1 cellular context compared by ENCODE assay signal in the genomic region with DNA sequence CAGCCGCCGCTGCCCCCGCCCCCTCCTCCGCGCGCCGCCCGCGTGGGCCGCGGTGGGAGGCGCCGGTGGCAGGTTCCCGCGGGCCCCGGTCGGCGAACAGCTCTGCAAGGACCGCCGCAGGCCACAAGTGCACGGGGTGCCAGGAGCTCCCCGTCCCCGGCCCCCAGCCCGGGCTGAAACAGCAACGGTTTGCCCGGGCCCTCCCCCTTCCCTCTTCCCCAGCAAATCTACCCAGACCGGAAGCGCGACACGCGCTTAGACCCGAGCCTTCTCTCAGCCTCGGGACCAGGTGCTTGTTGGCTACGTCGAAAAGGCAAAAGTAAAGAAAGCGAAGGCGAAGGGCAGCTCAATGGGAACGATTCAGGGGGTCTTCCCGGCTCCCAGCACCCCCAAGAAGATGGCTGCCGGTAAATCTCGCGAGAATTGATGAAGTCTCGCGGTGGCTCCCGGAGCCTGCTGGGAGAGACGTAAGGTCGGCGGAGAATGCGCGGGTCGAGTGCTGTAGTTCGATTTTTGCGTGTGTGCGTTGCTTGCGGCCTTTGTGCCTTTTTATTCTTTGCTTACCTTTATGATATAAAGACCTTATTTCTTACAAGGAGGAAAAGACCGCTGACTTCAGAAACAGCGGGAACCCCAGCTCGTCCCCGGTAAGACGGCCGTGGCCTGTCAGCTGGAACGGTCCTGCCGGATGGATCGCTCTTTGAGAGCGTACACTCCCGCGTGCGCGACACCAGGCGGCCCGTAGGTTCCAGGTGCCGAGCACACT.
TF ChIP-seq lines count a peak whose summit lies in the region.

A gene with protein sequence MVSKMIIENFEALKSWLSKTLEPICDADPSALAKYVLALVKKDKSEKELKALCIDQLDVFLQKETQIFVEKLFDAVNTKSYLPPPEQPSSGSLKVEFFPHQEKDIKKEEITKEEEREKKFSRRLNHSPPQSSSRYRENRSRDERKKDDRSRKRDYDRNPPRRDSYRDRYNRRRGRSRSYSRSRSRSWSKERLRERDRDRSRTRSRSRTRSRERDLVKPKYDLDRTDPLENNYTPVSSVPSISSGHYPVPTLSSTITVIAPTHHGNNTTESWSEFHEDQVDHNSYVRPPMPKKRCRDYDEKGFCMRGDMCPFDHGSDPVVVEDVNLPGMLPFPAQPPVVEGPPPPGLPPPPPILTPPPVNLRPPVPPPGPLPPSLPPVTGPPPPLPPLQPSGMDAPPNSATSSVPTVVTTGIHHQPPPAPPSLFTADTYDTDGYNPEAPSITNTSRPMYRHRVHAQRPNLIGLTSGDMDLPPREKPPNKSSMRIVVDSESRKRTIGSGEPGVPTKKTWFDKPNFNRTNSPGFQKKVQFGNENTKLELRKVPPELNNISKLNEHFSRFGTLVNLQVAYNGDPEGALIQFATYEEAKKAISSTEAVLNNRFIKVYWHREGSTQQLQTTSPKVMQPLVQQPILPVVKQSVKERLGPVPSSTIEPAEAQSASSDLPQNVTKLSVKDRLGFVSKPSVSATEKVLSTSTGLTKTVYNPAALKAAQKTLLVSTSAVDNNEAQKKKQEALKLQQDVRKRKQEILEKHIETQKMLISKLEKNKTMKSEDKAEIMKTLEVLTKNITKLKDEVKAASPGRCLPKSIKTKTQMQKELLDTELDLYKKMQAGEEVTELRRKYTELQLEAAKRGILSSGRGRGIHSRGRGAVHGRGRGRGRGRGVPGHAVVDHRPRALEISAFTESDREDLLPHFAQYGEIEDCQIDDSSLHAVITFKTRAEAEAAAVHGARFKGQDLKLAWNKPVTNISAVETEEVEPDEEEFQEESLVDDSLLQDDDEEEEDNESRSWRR (minus strand): TSS at position 425 of the 766 bp plus-strand sequence. CDS start 481 bp downstream, outside the sequence.

TF ChIP-seq in GM12878, 131 proteins besides CTCF, POLR2A, EP300 and RAD21 (continued from another document and continues in another):
- TF ChIP-seq, protein P1, sequence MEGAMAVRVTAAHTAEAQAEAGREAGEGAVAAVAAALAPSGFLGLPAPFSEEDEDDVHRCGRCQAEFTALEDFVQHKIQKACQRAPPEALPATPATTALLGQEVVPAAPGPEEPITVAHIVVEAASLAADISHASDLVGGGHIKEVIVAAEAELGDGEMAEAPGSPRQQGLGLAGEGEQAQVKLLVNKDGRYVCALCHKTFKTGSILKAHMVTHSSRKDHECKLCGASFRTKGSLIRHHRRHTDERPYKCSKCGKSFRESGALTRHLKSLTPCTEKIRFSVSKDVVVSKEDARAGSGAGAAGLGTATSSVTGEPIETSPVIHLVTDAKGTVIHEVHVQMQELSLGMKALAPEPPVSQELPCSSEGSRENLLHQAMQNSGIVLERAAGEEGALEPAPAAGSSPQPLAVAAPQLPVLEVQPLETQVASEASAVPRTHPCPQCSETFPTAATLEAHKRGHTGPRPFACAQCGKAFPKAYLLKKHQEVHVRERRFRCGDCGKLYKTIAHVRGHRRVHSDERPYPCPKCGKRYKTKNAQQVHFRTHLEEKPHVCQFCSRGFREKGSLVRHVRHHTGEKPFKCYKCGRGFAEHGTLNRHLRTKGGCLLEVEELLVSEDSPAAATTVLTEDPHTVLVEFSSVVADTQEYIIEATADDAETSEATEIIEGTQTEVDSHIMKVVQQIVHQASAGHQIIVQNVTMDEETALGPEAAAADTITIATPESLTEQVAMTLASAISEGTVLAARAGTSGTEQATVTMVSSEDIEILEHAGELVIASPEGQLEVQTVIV (IDR thresholded peaks at IDR 0.05; ENCODE audit: borderline replicate concordance, partially characterized antibody) = peak; percentile 15
- TF ChIP-seq SREBF1 (IDR thresholded peaks at IDR 0.05; ENCODE audit: low read length) = no peak
- no peak for TF ChIP-seq CEBPZ (IDR thresholded peaks at IDR 0.05; ENCODE audit: low read depth, low read length)
- TF ChIP-seq NKRF (conservative IDR thresholded peaks at IDR 0.05) = peak; percentile 92
- TF ChIP-seq JUNB (IDR thresholded peaks at IDR 0.05) = no peak
- TF ChIP-seq, protein P2, sequence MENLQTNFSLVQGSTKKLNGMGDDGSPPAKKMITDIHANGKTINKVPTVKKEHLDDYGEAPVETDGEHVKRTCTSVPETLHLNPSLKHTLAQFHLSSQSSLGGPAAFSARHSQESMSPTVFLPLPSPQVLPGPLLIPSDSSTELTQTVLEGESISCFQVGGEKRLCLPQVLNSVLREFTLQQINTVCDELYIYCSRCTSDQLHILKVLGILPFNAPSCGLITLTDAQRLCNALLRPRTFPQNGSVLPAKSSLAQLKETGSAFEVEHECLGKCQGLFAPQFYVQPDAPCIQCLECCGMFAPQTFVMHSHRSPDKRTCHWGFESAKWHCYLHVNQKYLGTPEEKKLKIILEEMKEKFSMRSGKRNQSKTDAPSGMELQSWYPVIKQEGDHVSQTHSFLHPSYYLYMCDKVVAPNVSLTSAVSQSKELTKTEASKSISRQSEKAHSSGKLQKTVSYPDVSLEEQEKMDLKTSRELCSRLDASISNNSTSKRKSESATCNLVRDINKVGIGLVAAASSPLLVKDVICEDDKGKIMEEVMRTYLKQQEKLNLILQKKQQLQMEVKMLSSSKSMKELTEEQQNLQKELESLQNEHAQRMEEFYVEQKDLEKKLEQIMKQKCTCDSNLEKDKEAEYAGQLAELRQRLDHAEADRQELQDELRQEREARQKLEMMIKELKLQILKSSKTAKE (IDR thresholded peaks at IDR 0.05; ENCODE audit: low read depth, poor library complexity, severe bottlenecking) = no peak
- TF ChIP-seq, protein P3, sequence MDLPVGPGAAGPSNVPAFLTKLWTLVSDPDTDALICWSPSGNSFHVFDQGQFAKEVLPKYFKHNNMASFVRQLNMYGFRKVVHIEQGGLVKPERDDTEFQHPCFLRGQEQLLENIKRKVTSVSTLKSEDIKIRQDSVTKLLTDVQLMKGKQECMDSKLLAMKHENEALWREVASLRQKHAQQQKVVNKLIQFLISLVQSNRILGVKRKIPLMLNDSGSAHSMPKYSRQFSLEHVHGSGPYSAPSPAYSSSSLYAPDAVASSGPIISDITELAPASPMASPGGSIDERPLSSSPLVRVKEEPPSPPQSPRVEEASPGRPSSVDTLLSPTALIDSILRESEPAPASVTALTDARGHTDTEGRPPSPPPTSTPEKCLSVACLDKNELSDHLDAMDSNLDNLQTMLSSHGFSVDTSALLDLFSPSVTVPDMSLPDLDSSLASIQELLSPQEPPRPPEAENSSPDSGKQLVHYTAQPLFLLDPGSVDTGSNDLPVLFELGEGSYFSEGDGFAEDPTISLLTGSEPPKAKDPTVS (IDR thresholded peaks at IDR 0.05; ENCODE audit: low read depth, low read length) = no peak
- TF ChIP-seq RUNX3 (IDR thresholded peaks at IDR 0.05; ENCODE audit: low read length) = 0 out of 2 replicates have a peak, but pooled peaks have one; percentile 2
- TF ChIP-seq RCOR1 (conservative IDR thresholded peaks at IDR 0.05; ENCODE audit: low read depth, low read length) = peak; percentile 94; the same call in 1 of the 2 replicates
- peak; percentile 88 for TF ChIP-seq NR2C1 (IDR thresholded peaks at IDR 0.05)
- TF ChIP-seq HDAC2 (IDR thresholded peaks at IDR 0.05) = no peak
- TF ChIP-seq, protein P4, sequence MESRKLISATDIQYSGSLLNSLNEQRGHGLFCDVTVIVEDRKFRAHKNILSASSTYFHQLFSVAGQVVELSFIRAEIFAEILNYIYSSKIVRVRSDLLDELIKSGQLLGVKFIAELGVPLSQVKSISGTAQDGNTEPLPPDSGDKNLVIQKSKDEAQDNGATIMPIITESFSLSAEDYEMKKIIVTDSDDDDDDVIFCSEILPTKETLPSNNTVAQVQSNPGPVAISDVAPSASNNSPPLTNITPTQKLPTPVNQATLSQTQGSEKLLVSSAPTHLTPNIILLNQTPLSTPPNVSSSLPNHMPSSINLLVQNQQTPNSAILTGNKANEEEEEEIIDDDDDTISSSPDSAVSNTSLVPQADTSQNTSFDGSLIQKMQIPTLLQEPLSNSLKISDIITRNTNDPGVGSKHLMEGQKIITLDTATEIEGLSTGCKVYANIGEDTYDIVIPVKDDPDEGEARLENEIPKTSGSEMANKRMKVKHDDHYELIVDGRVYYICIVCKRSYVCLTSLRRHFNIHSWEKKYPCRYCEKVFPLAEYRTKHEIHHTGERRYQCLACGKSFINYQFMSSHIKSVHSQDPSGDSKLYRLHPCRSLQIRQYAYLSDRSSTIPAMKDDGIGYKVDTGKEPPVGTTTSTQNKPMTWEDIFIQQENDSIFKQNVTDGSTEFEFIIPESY (IDR thresholded peaks at IDR 0.05) = no peak
- TF ChIP-seq PBX3 (IDR thresholded peaks at IDR 0.05; ENCODE audit: insufficient replicate concordance, low read depth, low read length) = no peak
- no peak for TF ChIP-seq SIX5 (IDR thresholded peaks at IDR 0.05; ENCODE audit: low read depth, low read length, severe bottlenecking)
- TF ChIP-seq, protein P5, sequence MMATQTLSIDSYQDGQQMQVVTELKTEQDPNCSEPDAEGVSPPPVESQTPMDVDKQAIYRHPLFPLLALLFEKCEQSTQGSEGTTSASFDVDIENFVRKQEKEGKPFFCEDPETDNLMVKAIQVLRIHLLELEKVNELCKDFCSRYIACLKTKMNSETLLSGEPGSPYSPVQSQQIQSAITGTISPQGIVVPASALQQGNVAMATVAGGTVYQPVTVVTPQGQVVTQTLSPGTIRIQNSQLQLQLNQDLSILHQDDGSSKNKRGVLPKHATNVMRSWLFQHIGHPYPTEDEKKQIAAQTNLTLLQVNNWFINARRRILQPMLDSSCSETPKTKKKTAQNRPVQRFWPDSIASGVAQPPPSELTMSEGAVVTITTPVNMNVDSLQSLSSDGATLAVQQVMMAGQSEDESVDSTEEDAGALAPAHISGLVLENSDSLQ (IDR thresholded peaks at IDR 0.05) = peak; percentile 66
- no peak for TF ChIP-seq SP1 (IDR thresholded peaks at IDR 0.05; ENCODE audit: low read depth, low read length)
- no peak for TF ChIP-seq EZH2 (IDR thresholded peaks at IDR 0.05; ENCODE audit: borderline replicate concordance, control insufficient read depth, low read depth, low read length)
- TF ChIP-seq BACH1 (IDR thresholded peaks at IDR 0.05; ENCODE audit: borderline replicate concordance) = peak; percentile 55; the same call in 1 of the 2 replicates
- no peak for TF ChIP-seq GATAD2B (conservative IDR thresholded peaks at IDR 0.05; ENCODE audit: low read depth)
- TF ChIP-seq TBL1XR1 (IDR thresholded peaks at IDR 0.05; ENCODE audit: low read depth, low read length) = no peak
- TF ChIP-seq ZSCAN29 (IDR thresholded peaks at IDR 0.05) = no peak
- peak; percentile 94 for TF ChIP-seq CBFB (IDR thresholded peaks at IDR 0.05; ENCODE audit: low read depth)
- TF ChIP-seq CREB1 (IDR thresholded peaks at IDR 0.05; ENCODE audit: low read depth) = peak; percentile 60
- TF ChIP-seq, protein P6, sequence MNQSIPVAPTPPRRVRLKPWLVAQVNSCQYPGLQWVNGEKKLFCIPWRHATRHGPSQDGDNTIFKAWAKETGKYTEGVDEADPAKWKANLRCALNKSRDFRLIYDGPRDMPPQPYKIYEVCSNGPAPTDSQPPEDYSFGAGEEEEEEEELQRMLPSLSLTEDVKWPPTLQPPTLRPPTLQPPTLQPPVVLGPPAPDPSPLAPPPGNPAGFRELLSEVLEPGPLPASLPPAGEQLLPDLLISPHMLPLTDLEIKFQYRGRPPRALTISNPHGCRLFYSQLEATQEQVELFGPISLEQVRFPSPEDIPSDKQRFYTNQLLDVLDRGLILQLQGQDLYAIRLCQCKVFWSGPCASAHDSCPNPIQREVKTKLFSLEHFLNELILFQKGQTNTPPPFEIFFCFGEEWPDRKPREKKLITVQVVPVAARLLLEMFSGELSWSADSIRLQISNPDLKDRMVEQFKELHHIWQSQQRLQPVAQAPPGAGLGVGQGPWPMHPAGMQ (IDR thresholded peaks at IDR 0.05; ENCODE audit: borderline replicate concordance) = peak; percentile 90
